ENCODE assay signal across 8 cellular contexts in the genomic region with DNA sequence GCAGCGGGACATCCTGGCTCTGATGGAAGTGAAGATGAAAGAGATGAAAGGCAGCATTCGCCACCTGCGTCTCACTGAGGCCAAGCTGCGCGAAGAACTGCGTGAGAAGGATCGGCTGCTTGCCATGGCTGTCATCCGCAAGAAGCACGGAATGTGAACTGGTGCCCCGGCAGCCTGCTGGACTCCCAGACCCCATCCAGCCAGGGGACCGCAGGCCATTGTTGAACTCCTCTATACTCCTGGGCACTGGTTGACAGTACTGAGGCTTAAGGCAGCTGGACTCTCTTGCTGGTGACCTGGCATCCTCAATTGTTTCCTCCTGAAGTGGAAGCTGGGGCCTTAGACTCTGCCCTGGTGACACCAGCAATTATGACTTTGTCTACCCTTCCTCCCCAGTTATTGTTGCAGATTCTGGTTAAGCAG. TPM values are rescaled to one million over a fixed set of nuclear protein-coding genes. Genes with fewer than 3 reads are reported as not detected.
DNase-seq lines count a peak whose midpoint lies in the region; ATAC-seq, FAIRE-seq and TF ChIP-seq lines count a peak whose summit lies in the region.

No MANE protein-coding gene starts in this region.

- peak overlapping the region; percentile 86 for H3K4me2 ChIP-seq in keratinocyte (ENCODE audit: control insufficient read depth, extremely low read depth, insufficient read depth, low read depth, low read length)

- DNase-seq in activated CD8-positive, alpha-beta memory T cell treated with anti-CD3 and anti-CD28 coated beads, Interleukin-2, amount 10 ng/mL, durations not matched to agents 7 days and 5 days, result no peak
- no peak for DNase-seq in activated CD8-positive, alpha-beta memory T cell treated with anti-CD3 and anti-CD28 coated beads, Interleukin-2, amount 50 U/mL, for 48 hours
- DNase-seq in keratinocyte (ENCODE audit: low read depth, low spot score) (no peak), NCI-H2107 treated with DMSO at 0.1 percent for 48 hours (lab: John Stamatoyannopoulos, UW; ENCODE audit: unreplicated experiment) (no peak), left lobe of liver (ENCODE audit: low spot score) (no peak), mucosa of gallbladder (ENCODE audit: low spot score) (no peak)

- no peaks in the 10 kb centered on the region for H3K27me3 Mint-ChIP-seq in activated CD8-positive, alpha-beta memory T cell treated with anti-CD3 and anti-CD28 coated beads, Interleukin-2, amount 10 ng/mL, durations not matched to agents 7 days and 5 days
- H3K27me3 Mint-ChIP-seq in activated naive CD8-positive, alpha-beta T cell, result no peaks in the 10 kb centered on the region

- ATAC-seq in activated CD8-positive, alpha-beta memory T cell treated with anti-CD3 and anti-CD28 coated beads, Interleukin-2, amount 10 ng/mL, durations not matched to agents 7 days and 5 days, result no peak
- no peak for ATAC-seq in left lobe of liver

- peak overlapping the region; percentile 94 for H3K9ac ChIP-seq in keratinocyte (ENCODE audit: control insufficient read depth, extremely low read depth, insufficient read depth, low read length)

- H3K4me1 ChIP-seq in keratinocyte (ENCODE audit: control insufficient read depth, extremely low read depth, insufficient read depth, low read length), result peaks cover 51% of the 10 kb centered on the region
- H3K4me1 ChIP-seq in thymus (ENCODE audit: control insufficient read depth, insufficient read depth, low read length), result peaks cover 32% of the 10 kb centered on the region

- H3K4me1 Mint-ChIP-seq in activated CD8-positive, alpha-beta memory T cell treated with anti-CD3 and anti-CD28 coated beads, Interleukin-2, amount 10 ng/mL, durations not matched to agents 7 days and 5 days, result peaks cover 47% of the 10 kb centered on the region
- peaks cover 46% of the 10 kb centered on the region for H3K4me1 Mint-ChIP-seq in activated naive CD8-positive, alpha-beta T cell (ENCODE audit: low read depth)

- CTCF ChIA-PET in activated CD8-positive, alpha-beta memory T cell treated with anti-CD3 and anti-CD28 coated beads, Interleukin-2, amount 10 ng/mL, durations not matched to agents 7 days and 5 days (lab: Charles Lee), result interaction anchor here (0.9 to 4.5 kb wide), 7 partner anchors 10 to 347 kb away, joined by 3 to 38 read pairs (median 3); a partner anchor contains a TSS

- H3K4me3 Mint-ChIP-seq in activated CD8-positive, alpha-beta memory T cell treated with anti-CD3 and anti-CD28 coated beads, Interleukin-2, amount 10 ng/mL, durations not matched to agents 7 days and 5 days, result peak overlapping the region; percentile 95
- H3K4me3 Mint-ChIP-seq in activated naive CD8-positive, alpha-beta T cell, result peak overlapping the region; percentile 91

- H3K9me3 Mint-ChIP-seq in activated CD8-positive, alpha-beta memory T cell treated with anti-CD3 and anti-CD28 coated beads, Interleukin-2, amount 10 ng/mL, durations not matched to agents 7 days and 5 days (ENCODE audit: low read depth), result no peaks in the 10 kb centered on the region
- no peaks in the 10 kb centered on the region for H3K9me3 Mint-ChIP-seq in activated naive CD8-positive, alpha-beta T cell (ENCODE audit: low read depth)

- no peaks in the 10 kb centered on the region for H3K27me3 ChIP-seq in keratinocyte (ENCODE audit: control insufficient read depth, extremely low read depth, insufficient read depth, low read length)
- H3K27me3 ChIP-seq in thymus (ENCODE audit: control insufficient read depth, insufficient read depth), result no peaks in the 10 kb centered on the region

- H2AFZ ChIP-seq in keratinocyte (ENCODE audit: control insufficient read depth, low read length), result peak overlapping the region; percentile 30

- FAIRE-seq in keratinocyte (lab: Jason Lieb, UNC), result no peak

- peak overlapping the region; percentile 96 for H3K27ac Mint-ChIP-seq in activated CD8-positive, alpha-beta memory T cell treated with anti-CD3 and anti-CD28 coated beads, Interleukin-2, amount 10 ng/mL, durations not matched to agents 7 days and 5 days
- peak overlapping the region; percentile 92 for H3K27ac Mint-ChIP-seq in activated naive CD8-positive, alpha-beta T cell

- no peak for TF ChIP-seq CTCF in keratinocyte (optimal IDR thresholded peaks at IDR 0.05 in 1 of 3, IDR thresholded peaks at IDR 0.05 in 1 of 3, conservative IDR thresholded peaks at IDR 0.05 in 1 of 3; ENCODE audit: extremely low read depth in 1 of 3, insufficient read depth in 2 of 3, low read length in 3 of 3)

- H4K20me1 ChIP-seq in keratinocyte (ENCODE audit: control insufficient read depth, extremely low read depth, insufficient read depth, low read length), result no peaks in the 10 kb centered on the region

- H3K9me3 ChIP-seq in keratinocyte (ENCODE audit: control insufficient read depth, low read depth, low read length) (no peaks in the 10 kb centered on the region), thymus (ENCODE audit: control insufficient read depth) (no peaks in the 10 kb centered on the region)

- dilution Hi-C loops in keratinocyte (cut with MboI; ENCODE audit: extremely low pct_ligation_motif_present, low sequenced_read_pairs), result no loop called here

- peaks cover 4% of the 10 kb centered on the region for H3K9me1 ChIP-seq in keratinocyte (ENCODE audit: control insufficient read depth, extremely low read depth, insufficient read depth, low read length)

- peaks cover 4 to 6% of the 10 kb centered on the region in 2 experiments for H3K36me3 ChIP-seq in keratinocyte (ENCODE audit: control insufficient read depth in 2 of 2, extremely low read depth in 1 of 2, insufficient read depth in 2 of 2, low read length in 2 of 2)
- H3K36me3 ChIP-seq in thymus (ENCODE audit: control insufficient read depth, insufficient read depth), result peaks cover 3% of the 10 kb centered on the region

- H3K27ac ChIP-seq in keratinocyte (ENCODE audit: control insufficient read depth, insufficient read depth, low read length), result peak overlapping the region; percentile 95
- peak overlapping the region; percentile 97 for H3K27ac ChIP-seq in thymus (ENCODE audit: low read depth)

- 16% methylated on average over 11 of the region's 11 CpGs for WGBS in thymus

- peaks cover 5% of the 10 kb centered on the region for H3K36me3 Mint-ChIP-seq in activated CD8-positive, alpha-beta memory T cell treated with anti-CD3 and anti-CD28 coated beads, Interleukin-2, amount 10 ng/mL, durations not matched to agents 7 days and 5 days
- no peaks in the 10 kb centered on the region for H3K36me3 Mint-ChIP-seq in activated naive CD8-positive, alpha-beta T cell

- peak overlapping the region; percentile 56 to 92 (median 79) for H3K4me3 ChIP-seq in keratinocyte (ENCODE audit: control insufficient read depth in 2 of 3, extremely low read depth in 1 of 3, insufficient read depth in 2 of 3, low read depth in 1 of 3, low read length in 3 of 3)
- H3K4me3 ChIP-seq in thymus (ENCODE audit: low read length), result peak overlapping the region; percentile 76

- peaks cover 39% of the 10 kb centered on the region for H3K79me2 ChIP-seq in keratinocyte (ENCODE audit: control insufficient read depth, insufficient read depth, low read length)

RNA-seq across cellular contexts. Expression of a gene that starts 1.2 kb away (rescaled TPM):
- 10 to 100 TPM; 47.9 to 52.7 TPM for total RNA-seq in activated CD8-positive, alpha-beta memory T cell treated with anti-CD3 and anti-CD28 coated beads, Interleukin-2, amount 10 ng/mL, durations not matched to agents 7 days and 5 days
- 9.2 to 13.1 TPM (median 11.8 TPM) in 3 replicates for polyA plus RNA-seq in keratinocyte
- polyA plus RNA-seq in keratinocyte (2011; ENCODE audit: low read depth), result 4.0 TPM
- polyA plus RNA-seq in keratinocyte (2011; cell fraction: cytosol; rRNA removed), result 8.5 and 8.9 TPM in 2 replicates
- polyA plus RNA-seq in keratinocyte (2011; cell fraction: nucleus; rRNA removed), result 4.4 TPM in 2 replicates
- polyA plus RNA-seq in keratinocyte (2012; ENCODE audit: low replicate concordance), result 11.6 and 13.9 TPM in 2 replicates
- polyA minus RNA-seq in keratinocyte, result 7.9 to 10.2 TPM (median 7.9 TPM) in 3 replicates
- 14.6 TPM for polyA minus RNA-seq in keratinocyte (2011; cell fraction: cytosol; rRNA and poly(A)+ RNA removed)
- 1.7 and 3.3 TPM in 2 replicates for polyA minus RNA-seq in keratinocyte (2011; cell fraction: nucleus; rRNA and poly(A)+ RNA removed)
- polyA plus RNA-seq in thymus, result 25.7 TPM
- 12.8 TPM for total RNA-seq in left lobe of liver
- 27.2 TPM for total RNA-seq in mucosa of gallbladder

RNA-seq across cellular contexts. Expression of a gene that starts 3.4 kb away (rescaled TPM):
- total RNA-seq in activated CD8-positive, alpha-beta memory T cell treated with anti-CD3 and anti-CD28 coated beads, Interleukin-2, amount 10 ng/mL, durations not matched to agents 7 days and 5 days, result 100 to 1,000 TPM; 114 to 137 TPM
- polyA plus RNA-seq in keratinocyte, result 173 to 569 TPM (median 189 TPM) in 3 replicates
- 21.4 TPM for polyA plus RNA-seq in keratinocyte (2011; ENCODE audit: low read depth)
- polyA plus RNA-seq in keratinocyte (2011; cell fraction: cytosol; rRNA removed), result 219 and 289 TPM in 2 replicates
- polyA plus RNA-seq in keratinocyte (2011; cell fraction: nucleus; rRNA removed), result 115 and 137 TPM in 2 replicates
- polyA plus RNA-seq in keratinocyte (2012; ENCODE audit: low replicate concordance), result 156 and 255 TPM in 2 replicates
- polyA minus RNA-seq in keratinocyte, result 364 to 462 TPM (median 391 TPM) in 3 replicates
- polyA minus RNA-seq in keratinocyte (2011; cell fraction: cytosol; rRNA and poly(A)+ RNA removed), result 371 TPM
- polyA minus RNA-seq in keratinocyte (2011; cell fraction: nucleus; rRNA and poly(A)+ RNA removed), result 46.3 and 66.6 TPM in 2 replicates
- 106 TPM for polyA plus RNA-seq in thymus
- total RNA-seq in left lobe of liver, result 23.2 TPM
- total RNA-seq in mucosa of gallbladder, result 69.3 TPM

RNA-seq across cellular contexts. Expression of a gene that starts 4.1 kb away (rescaled TPM):
- 10 to 100 TPM; 61.8 to 69.3 TPM for total RNA-seq in activated CD8-positive, alpha-beta memory T cell treated with anti-CD3 and anti-CD28 coated beads, Interleukin-2, amount 10 ng/mL, durations not matched to agents 7 days and 5 days
- polyA plus RNA-seq in keratinocyte (30.1 to 57.1 TPM (median 41.3 TPM) in 3 replicates), thymus (101 TPM)
- 44.8 TPM for polyA plus RNA-seq in keratinocyte (2011; ENCODE audit: low read depth)
- polyA plus RNA-seq in keratinocyte (2011; cell fraction: cytosol; rRNA removed), result 17.7 and 26.9 TPM in 2 replicates
- polyA plus RNA-seq in keratinocyte (2011; cell fraction: nucleus; rRNA removed), result 238 and 251 TPM in 2 replicates
- polyA plus RNA-seq in keratinocyte (2012; ENCODE audit: low replicate concordance), result 32.6 and 56.1 TPM in 2 replicates
- 33.9 to 38.2 TPM (median 38.0 TPM) in 3 replicates for polyA minus RNA-seq in keratinocyte
- polyA minus RNA-seq in keratinocyte (2011; cell fraction: cytosol; rRNA and poly(A)+ RNA removed), result 40.1 TPM
- polyA minus RNA-seq in keratinocyte (2011; cell fraction: nucleus; rRNA and poly(A)+ RNA removed), result 50.0 and 51.2 TPM in 2 replicates
- total RNA-seq in left lobe of liver (23.1 TPM), mucosa of gallbladder (44.6 TPM)

RNA-seq across cellular contexts. Expression of a gene that starts 29.5 kb away (rescaled TPM):
- 100 to 1,000 TPM; 122 to 124 TPM for total RNA-seq in activated CD8-positive, alpha-beta memory T cell treated with anti-CD3 and anti-CD28 coated beads, Interleukin-2, amount 10 ng/mL, durations not matched to agents 7 days and 5 days
- polyA plus RNA-seq in keratinocyte, result 16.7 to 28.0 TPM (median 25.4 TPM) in 3 replicates
- 29.5 TPM for polyA plus RNA-seq in keratinocyte (2011; ENCODE audit: low read depth)
- 13.2 and 18.5 TPM in 2 replicates for polyA plus RNA-seq in keratinocyte (2011; cell fraction: cytosol; rRNA removed)
- 63.0 and 74.1 TPM in 2 replicates for polyA plus RNA-seq in keratinocyte (2011; cell fraction: nucleus; rRNA removed)
- polyA plus RNA-seq in keratinocyte (2012; ENCODE audit: low replicate concordance), result 22.5 and 27.7 TPM in 2 replicates
- polyA minus RNA-seq in keratinocyte, result 44.4 to 165 TPM (median 55.4 TPM) in 3 replicates
- polyA minus RNA-seq in keratinocyte (2011; cell fraction: cytosol; rRNA and poly(A)+ RNA removed), result 39.9 TPM
- 42.0 and 57.0 TPM in 2 replicates for polyA minus RNA-seq in keratinocyte (2011; cell fraction: nucleus; rRNA and poly(A)+ RNA removed)
- polyA plus RNA-seq in thymus, result 45.0 TPM
- 22.1 TPM for total RNA-seq in left lobe of liver
- total RNA-seq in mucosa of gallbladder, result 59.5 TPM

RNA-seq across cellular contexts. Expression of a gene that starts 36.7 kb away (rescaled TPM):
- under 1 TPM; 0.12 to 0.45 TPM for total RNA-seq in activated CD8-positive, alpha-beta memory T cell treated with anti-CD3 and anti-CD28 coated beads, Interleukin-2, amount 10 ng/mL, durations not matched to agents 7 days and 5 days
- polyA plus RNA-seq in keratinocyte (0.43 to 1.5 TPM (median 0.54 TPM) in 3 replicates), thymus (2.0 TPM)
- 0.42 TPM for polyA plus RNA-seq in keratinocyte (2011; ENCODE audit: low read depth)
- polyA plus RNA-seq in keratinocyte (2011; cell fraction: cytosol; rRNA removed), result 0.13 and 0.16 TPM in 2 replicates
- 4.0 and 4.6 TPM in 2 replicates for polyA plus RNA-seq in keratinocyte (2011; cell fraction: nucleus; rRNA removed)
- 0.25 and 0.39 TPM in 2 replicates for polyA plus RNA-seq in keratinocyte (2012; ENCODE audit: low replicate concordance)
- polyA minus RNA-seq in keratinocyte, result 0.35 to 0.86 TPM in 2 of 3 replicates, not detected in the other
- polyA minus RNA-seq in keratinocyte (2011; cell fraction: cytosol; rRNA and poly(A)+ RNA removed), result not detected
- 1.2 TPM in 1 of 2 replicates, not detected in the other for polyA minus RNA-seq in keratinocyte (2011; cell fraction: nucleus; rRNA and poly(A)+ RNA removed)
- total RNA-seq in left lobe of liver (2.1 TPM), mucosa of gallbladder (4.1 TPM)
